25 cellular contexts compared by ENCODE assay signal in genomic region chr19:29085630-29086029, GRCh38.
"Had no signal": no experiment of that assay in that cellular context is flagged by ENCODE, and none has a peak within 500 bp of the region (broad histone marks: within the 10 kb centered on the region; RNA-seq: fewer than 3 reads in every experiment).

No MANE protein-coding gene starts in this region.

- H3K4me2 ChIP-seq: neural progenitor cell had no signal

- H3K36me3 ChIP-seq: left lung, lower lobe of right lung, neural progenitor cell, ovary, prostate gland, sigmoid colon, spleen, stomach, thyroid gland, transverse colon, uterus had no signal

- ATAC-seq: left colon; left lung; naive thymus-derived CD8-positive, alpha-beta T cell; right cardiac atrium had no signal

- H3K4me3 Mint-ChIP-seq: immature natural killer cell; naive thymus-derived CD8-positive, alpha-beta T cell; nephron; neural progenitor cell; stimulated activated effector memory CD8-positive, alpha-beta T cell treated with anti-CD3 and anti-CD28 coated beads, Interleukin-12 subunit alpha, Interleukin-12 subunit beta, amount 100 ng/mL, for 72 hours had no signal

- H3K4me1 ChIP-seq: left lung, lower lobe of right lung, neural progenitor cell, prostate gland, sigmoid colon, spleen, stomach, thyroid gland, transverse colon, uterus had no signal

- H3K4me3 ChIP-seq: left lung, lower lobe of right lung, neural progenitor cell, ovary, prostate gland, sigmoid colon, spleen, stomach, testis, thyroid gland, transverse colon, uterus had no signal

- H3K9me3 Mint-ChIP-seq: naive thymus-derived CD8-positive, alpha-beta T cell; nephron had no signal

- H3K27ac ChIP-seq: left lung, lower lobe of right lung, neural progenitor cell, ovary, prostate gland, sigmoid colon, spleen, stomach, testis, thyroid gland, transverse colon, uterus had no signal

- H2AFZ ChIP-seq: neural progenitor cell had no signal

- H3K36me3 Mint-ChIP-seq: naive thymus-derived CD8-positive, alpha-beta T cell; neural progenitor cell had no signal

- H3K27me3 ChIP-seq: neural progenitor cell, ovary, testis, thyroid gland, transverse colon, uterus had no signal

- DNase-seq: hypothalamus; immature natural killer cell; kidney; left colon; left lung; lower lobe of right lung; mammary epithelial cell; mesenchymal stem cell; naive thymus-derived CD8-positive, alpha-beta T cell; ovary; retina; right cardiac atrium; sigmoid colon; spleen; stimulated activated CD4-positive, alpha-beta T cell treated with anti-CD3 and anti-CD28 coated beads, Interleukin-4, amount 100 ng/mL, for 24 hours; stimulated activated naive CD4-positive, alpha-beta T cell; stomach; testis; thyroid gland; transverse colon; uterus had no signal

- H3K27ac Mint-ChIP-seq: immature natural killer cell; nephron; neural progenitor cell; stimulated activated effector memory CD8-positive, alpha-beta T cell treated with anti-CD3 and anti-CD28 coated beads, Interleukin-12 subunit alpha, Interleukin-12 subunit beta, amount 100 ng/mL, for 72 hours had no signal

- H3K9me3 ChIP-seq: left lung, lower lobe of right lung, ovary, prostate gland, sigmoid colon, stomach, testis, thyroid gland, transverse colon, uterus had no signal
